Comparison of ENCODE assay signal across 11 cellular contexts in genomic region chr7:111650456-111650999, GRCh38.
DNase-seq lines count a peak whose midpoint lies in the region; ATAC-seq and TF ChIP-seq lines count a peak whose summit lies in the region.
"Had no signal": no experiment of that assay in that cellular context is flagged by ENCODE, and none has a peak within 500 bp of the region (broad histone marks: within the 10 kb centered on the region; RNA-seq: fewer than 3 reads in every experiment).

No MANE protein-coding gene starts in this region.

- H3K4me3 ChIP-seq in DND-41 (ENCODE audit: low read depth in 1 of 2, low read length in 2 of 2) (no peak overlapping the region), MG63 (no peak overlapping the region), colonic mucosa (no peak overlapping the region), mucosa of descending colon (no peak overlapping the region)

- H2AFZ ChIP-seq in DND-41 (ENCODE audit: low read depth, low read length): no peak overlapping the region

- H4K20me1 ChIP-seq in DND-41 (ENCODE audit: insufficient read depth, low read length): no peaks in the 10 kb centered on the region

- no peak for TF ChIP-seq CTCF in DND-41 (IDR thresholded peaks at IDR 0.05; ENCODE audit: borderline replicate concordance, extremely low read depth, low read length, poor library complexity, severe bottlenecking)
- no peak for TF ChIP-seq CTCF in colonic mucosa (IDR thresholded peaks at IDR 0.05)
- TF ChIP-seq CTCF in mucosa of descending colon (IDR thresholded peaks at IDR 0.05): no peak

- H3K27ac ChIP-seq in DND-41 (ENCODE audit: low read length): no peak overlapping the region
- no peak overlapping the region for H3K27ac ChIP-seq in colonic mucosa

- ATAC-seq in DND-41 (ENCODE audit: insufficient read depth, low read depth) (peak; percentile 40; the same call in 2 of the 3 replicates), mucosa of descending colon (peak; percentile 72), HG02623 (IDR thresholded peaks at IDR 0.05; ENCODE audit: unreplicated experiment) (no peak), HG03439 (IDR thresholded peaks at IDR 0.05; ENCODE audit: unreplicated experiment) (no peak)

- intact Hi-C loops in colonic mucosa (cut with DNase I) (no loop called here), mucosa of descending colon (cut with DNase I, micrococcal nuclease) (no loop called here)

- no peaks in the 10 kb centered on the region for H3K27me3 ChIP-seq in DND-41 (ENCODE audit: insufficient read depth, low read length, poor library complexity)
- no peaks in the 10 kb centered on the region for H3K27me3 ChIP-seq in MG63
- no peaks in the 10 kb centered on the region for H3K27me3 ChIP-seq in colonic mucosa

- no peaks in the 10 kb centered on the region for H3K79me2 ChIP-seq in DND-41 (ENCODE audit: insufficient read depth, low read length)

- H3K9me3 ChIP-seq in DND-41 (ENCODE audit: insufficient read depth, low read length, severe bottlenecking) (no peaks in the 10 kb centered on the region), MG63 (no peaks in the 10 kb centered on the region), colonic mucosa (no peaks in the 10 kb centered on the region), mucosa of descending colon (no peaks in the 10 kb centered on the region)

- H3K9ac ChIP-seq in DND-41 (ENCODE audit: low read depth, low read length): no peak overlapping the region
- H3K9ac ChIP-seq in colonic mucosa (ENCODE audit: low read depth in 2 of 2, low read length in 2 of 2): no peak overlapping the region

- H3K4me1 ChIP-seq in DND-41 (ENCODE audit: insufficient read depth, low read length) (0 out of 2 replicates have a peak, but pooled peaks cover 4% of the 10 kb centered on the region), colonic mucosa (no peaks in the 10 kb centered on the region), mucosa of descending colon (ENCODE audit: low read depth) (no peaks in the 10 kb centered on the region)

- H3K4me2 ChIP-seq in DND-41 (ENCODE audit: insufficient read depth, low read length): no peak overlapping the region

- H3K36me3 ChIP-seq in DND-41 (ENCODE audit: insufficient read depth, low read length) (no peaks in the 10 kb centered on the region), MG63 (no peaks in the 10 kb centered on the region), colonic mucosa (no peaks in the 10 kb centered on the region), mucosa of descending colon (ENCODE audit: low read depth) (no peaks in the 10 kb centered on the region)

- DNase-seq in DND-41: no peak
- DNase-seq in MG63: peak; percentile 60
- peak; percentile 21 for DNase-seq in colonic mucosa
- peak in 1 of 3 donors; percentile 4 for DNase-seq in mucosa of descending colon
- DNase-seq in kidney glomerular epithelial cell (lab: John Stamatoyannopoulos, UW): no peak
- DNase-seq: activated naive CD8-positive, alpha-beta T cell treated with anti-CD3 and anti-CD28 coated beads, Interleukin-2, amount 10 ng/mL, durations not matched to agents 7 days and 5 days; effector CD4-positive, alpha-beta T cell; NCI-H1417 treated with DMSO at 0.1 percent for 48 hours; T-helper 9 cell had no signal

Comparison
In these comparisons a context has a peak if more than half of its experiments do, and no peak if none do; other contexts are left out.
1. ATAC-seq: peak in DND-41 (single experiment) and mucosa of descending colon (single experiment); none in HG02623 (single experiment) and HG03439 (single experiment).
2. DNase-seq: peak in MG63 (single experiment) and colonic mucosa (single experiment); none in DND-41 (single experiment) and kidney glomerular epithelial cell (single experiment).